8 cellular contexts compared by ENCODE assay signal in genomic region chr19:40717880-40718773, GRCh38. TPM values are rescaled to one million over a fixed set of nuclear protein-coding genes. Genes with fewer than 3 reads are reported as not detected.
DNase-seq lines count a peak whose midpoint lies in the region; ATAC-seq and TF ChIP-seq lines count a peak whose summit lies in the region.

No MANE protein-coding gene starts in this region.

- ATAC-seq in mucosa of descending colon (no peak), GM19328 (IDR thresholded peaks at IDR 0.05; ENCODE audit: unreplicated experiment) (no peak)

- peaks cover 35% of the 10 kb centered on the region for H3K4me1 ChIP-seq in mucosa of descending colon (ENCODE audit: low read depth)

- peaks cover 41% of the 10 kb centered on the region for H3K4me1 Mint-ChIP-seq in Calu3 (ENCODE audit: low read depth, unreplicated experiment)
- peaks cover 80% of the 10 kb centered on the region for H3K4me1 Mint-ChIP-seq in dendritic cell treated with granulocyte-macrophage colony-stimulating factor and Interleukin-4, amounts not matched to agents 40 ng/mL and 50 ng/mL, for 4 days (ENCODE audit: low read depth)

- H3K36me3 Mint-ChIP-seq in Calu3 (ENCODE audit: insufficient read depth, unreplicated experiment): peaks cover 96% of the 10 kb centered on the region
- peaks cover 34% of the 10 kb centered on the region for H3K36me3 Mint-ChIP-seq in dendritic cell treated with granulocyte-macrophage colony-stimulating factor and Interleukin-4, amounts not matched to agents 40 ng/mL and 50 ng/mL, for 4 days (ENCODE audit: low read depth)

- intact Hi-C loops in Calu3 (cut with micrococcal nuclease; ENCODE audit: unreplicated experiment) (loop anchor here (5.0 kb wide), 1 partner anchor 34 kb away; the partner anchor contains the start of genes ACTMAP and SNRPA), mucosa of descending colon (cut with DNase I, micrococcal nuclease) (no loop called here)
- intact Hi-C loops in dendritic cell treated with granulocyte-macrophage colony-stimulating factor and Interleukin-4, amounts not matched to agents 40 ng/mL and 50 ng/mL, for 4 days (cut with micrococcal nuclease): loop anchor here (10.0 kb wide), 1 partner anchor 57 kb away; the partner anchor contains the start of genes MIA and RAB4B

- BruUV-seq in Calu3 (replicated peaks; lab: Mats Ljungman, UMichigan): no TSS peak

- peak overlapping the region; percentile 69 for H3K4me3 ChIP-seq in mucosa of descending colon

- H3K27ac Mint-ChIP-seq in Calu3 (ENCODE audit: unreplicated experiment): peak overlapping the region; percentile 93
- peak overlapping the region; percentile 95 for H3K27ac Mint-ChIP-seq in dendritic cell treated with granulocyte-macrophage colony-stimulating factor and Interleukin-4, amounts not matched to agents 40 ng/mL and 50 ng/mL, for 4 days

- CTCF ChIA-PET in Calu3 (lab: Charles Lee): interaction anchor here (2.0 to 2.1 kb wide), 2 partner anchors 32 to 60 kb away, joined by 7 to 8 read pairs; partner anchors contain the start of genes ACTMAP and RAB4B

- no peaks in the 10 kb centered on the region for H3K27me3 Mint-ChIP-seq in Calu3 (ENCODE audit: unreplicated experiment)
- H3K27me3 Mint-ChIP-seq in dendritic cell treated with granulocyte-macrophage colony-stimulating factor and Interleukin-4, amounts not matched to agents 40 ng/mL and 50 ng/mL, for 4 days: no peaks in the 10 kb centered on the region

- peak overlapping the region; percentile 78 for H3K4me3 Mint-ChIP-seq in Calu3 (ENCODE audit: low read depth, unreplicated experiment)
- H3K4me3 Mint-ChIP-seq in dendritic cell treated with granulocyte-macrophage colony-stimulating factor and Interleukin-4, amounts not matched to agents 40 ng/mL and 50 ng/mL, for 4 days: peak overlapping the region; percentile 87

- H3K9me3 Mint-ChIP-seq in Calu3 (ENCODE audit: low read depth, unreplicated experiment): no peaks in the 10 kb centered on the region
- H3K9me3 Mint-ChIP-seq in dendritic cell treated with granulocyte-macrophage colony-stimulating factor and Interleukin-4, amounts not matched to agents 40 ng/mL and 50 ng/mL, for 4 days: no peaks in the 10 kb centered on the region

- no peaks in the 10 kb centered on the region for H3K36me3 ChIP-seq in mucosa of descending colon (ENCODE audit: low read depth)

- TF ChIP-seq CTCF in Calu3 (IDR thresholded peaks at IDR 0.05; ENCODE audit: unreplicated experiment) (no peak), mucosa of descending colon (IDR thresholded peaks at IDR 0.05) (no peak)

- DNase-seq in Calu3: peak; percentile 42
- peak; percentile 71 for DNase-seq in NCI-H82 (lab: John Stamatoyannopoulos, UW)
- peak; percentile 51 to 76 (median 71) for DNase-seq in mucosa of descending colon
- DNase-seq in hippocampal formation (lab: John Stamatoyannopoulos, UW): no peak
- DNase-seq in T1000 (lab: John Stamatoyannopoulos, UW): no peak
- DNase-seq in OCI-M1 (lab: John Stamatoyannopoulos, UW): no peak

- H3K9me3 ChIP-seq in mucosa of descending colon: no peaks in the 10 kb centered on the region

RNA-seq across cellular contexts. Expression of gene ITPKC, which starts 1.2 kb away (rescaled TPM):
- total RNA-seq in Calu3 (2022) (25.3 and 32.0 TPM in 2 replicates), mucosa of descending colon (10 to 100 TPM; 22.1 to 26.1 (median 23.2) TPM)

RNA-seq across cellular contexts. Expression of gene COQ8B, which starts 1.4 kb away (rescaled TPM):
- total RNA-seq in Calu3 (2022) (55.9 and 62.7 TPM in 2 replicates), mucosa of descending colon (10 to 100 TPM; 29.9 to 49.2 (median 39.3) TPM)

RNA-seq across cellular contexts. Expression of gene NUMBL, which starts 27.7 kb away (rescaled TPM):
- total RNA-seq in Calu3 (2022) (21.4 and 25.3 TPM in 2 replicates), mucosa of descending colon (10 to 100 TPM; 10.2 to 39.7 (median 16.9) TPM)

RNA-seq across cellular contexts. Expression of gene ACTMAP, which starts 32.1 kb away (rescaled TPM):
- total RNA-seq in Calu3 (2022): 17.8 and 20.2 TPM in 2 replicates
- 10 to 100 TPM; 10.9 to 16.7 (median 13.8) TPM for total RNA-seq in mucosa of descending colon

RNA-seq across cellular contexts. Expression of gene SNRPA, which starts 32.9 kb away (rescaled TPM):
- total RNA-seq in Calu3 (2022): 95.4 and 102 TPM in 2 replicates
- total RNA-seq in mucosa of descending colon: 10 to 100 TPM; 54.0 to 81.7 (median 59.9) TPM

Comparison
In these comparisons a context has a peak if more than half of its experiments do, and no peak if none do; other contexts are left out.
1. DNase-seq: peak in Calu3 (single experiment), NCI-H82 (single experiment) and mucosa of descending colon (3 of 3); none in hippocampal formation (0 of 2), T1000 (single experiment) and OCI-M1 (single experiment).
2. intact Hi-C loops: an anchor here in Calu3 (5.0 kb wide) and dendritic cell treated with granulocyte-macrophage colony-stimulating factor and Interleukin-4, amounts not matched to agents 40 ng/mL and 50 ng/mL, for 4 days (10.0 kb wide); none called in mucosa of descending colon.